In the genomic region with DNA sequence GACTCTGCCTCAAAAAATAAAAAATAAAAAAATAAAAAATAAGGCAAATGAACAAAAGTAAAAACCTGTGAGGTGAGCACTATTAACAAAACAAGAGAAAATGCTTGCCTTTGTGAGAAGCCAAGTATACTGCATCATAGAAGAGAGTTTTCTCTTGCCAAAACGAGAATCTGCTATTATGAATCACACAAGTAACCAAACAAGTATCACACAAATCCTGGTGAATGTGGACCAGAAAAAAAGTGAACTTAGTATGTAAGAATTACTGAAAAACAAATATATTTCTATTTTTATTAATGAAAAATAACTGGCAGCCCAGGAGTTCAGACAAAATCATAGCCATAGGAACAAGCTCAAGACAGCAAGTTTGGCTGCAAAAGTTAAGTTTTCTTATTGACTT, we compare ENCODE assay signal across 24 cellular contexts.
DNase-seq lines count a peak whose midpoint lies in the region; ATAC-seq and TF ChIP-seq lines count a peak whose summit lies in the region.
"Had no signal": no experiment of that assay in that cellular context is flagged by ENCODE, and none has a peak within 500 bp of the region (broad histone marks: within the 10 kb centered on the region; RNA-seq: fewer than 3 reads in every experiment).

No MANE protein-coding gene starts in this region.

- H3K36me3 ChIP-seq in ascending aorta: no peaks in the 10 kb centered on the region
- H3K36me3 ChIP-seq: ovary, vagina had no signal

- H3K4me1 ChIP-seq in ascending aorta: peaks cover 5 to 55% of the 10 kb centered on the region in 2 donors

- no peak for ATAC-seq in left colon
- ATAC-seq in GM21723 (IDR thresholded peaks at IDR 0.05; ENCODE audit: unreplicated experiment): no peak
- ATAC-seq: sciatic nerve, T-cell had no signal

- DNase-seq in ELR (ENCODE audit: low read depth) (peak; percentile 43), ascending aorta (ENCODE audit: low spot score in 2 of 2) (no peak), fibroblast of the aortic adventitia (ENCODE audit: low read depth) (peak; percentile 67), stromal cell of bone marrow (ENCODE audit: low read depth) (peak; percentile 44), NCI-H446 treated with DMSO at 0.1 percent for 48 hours (lab: John Stamatoyannopoulos, UW) (no peak), GF-D8 (lab: John Stamatoyannopoulos, UW) (no peak), left colon (no peak)
- DNase-seq: activated CD4-positive, alpha-beta T cell treated with anti-CD3 and anti-CD28 coated beads, Interleukin-2, amount 10 ng/mL, durations not matched to agents 24 days and 14 days; activated CD8-positive, alpha-beta memory T cell treated with anti-CD3 and anti-CD28 coated beads, Interleukin-2, amount 50 U/mL, for 48 hours; activated effector memory CD4-positive, alpha-beta T cell treated with Interleukin-2 at 50 U/mL for 16 hours; CD8-positive, alpha-beta memory T cell; effector CD8-positive, alpha-beta T cell; Karpas-422; NCI-H1105; NCI-H2107; NCI-H524 treated with DMSO at 0.1 percent for 48 hours; ovary; SHP77 treated with DMSO at 0.1 percent for 48 hours; stimulated activated CD4-positive, alpha-beta T cell treated with anti-CD3 and anti-CD28 coated beads, Interleukin-2, amount 100 ng/mL, for 24 hours; T-cell had no signal

- no peaks in the 10 kb centered on the region for H3K9me3 ChIP-seq in ascending aorta
- H3K9me3 ChIP-seq: ovary, vagina had no signal

- intact Hi-C loops in ascending aorta (cut with DNase I): loop anchor here (10.0 kb wide), 1 partner anchor 447 kb away; the partner anchor contains the start of gene GRIA2
- intact Hi-C loops in left colon (cut with DNase I, micrococcal nuclease): loop anchor here in 1 of 2 donors (10.0 kb wide), 1 partner anchor 167 kb away; no protein-coding TSS in a partner anchor

- H3K4me3 ChIP-seq in ascending aorta: no peak overlapping the region
- H3K4me3 ChIP-seq in fibroblast of the aortic adventitia (ENCODE audit: low read depth, low read length): no peak overlapping the region
- H3K4me3 ChIP-seq: lung, ovary, vagina had no signal

- no peak for TF ChIP-seq CTCF in ascending aorta (IDR thresholded peaks at IDR 0.05)
- TF ChIP-seq CTCF in fibroblast of the aortic adventitia (IDR thresholded peaks at IDR 0.05; ENCODE audit: insufficient read depth, low read length): no peak

- H3K27me3 ChIP-seq in ascending aorta: no peaks in the 10 kb centered on the region
- H3K27me3 ChIP-seq: ovary, vagina had no signal

- H3K27ac ChIP-seq in ascending aorta: peak overlapping the region; percentile 49 to 64
- H3K27ac ChIP-seq: ovary, vagina had no signal

Comparison
In these comparisons a context has a peak if more than half of its experiments do, and no peak if none do; other contexts are left out.
1. DNase-seq: peak in ELR (single experiment), fibroblast of the aortic adventitia (single experiment) and stromal cell of bone marrow (single experiment); none in ascending aorta (0 of 2), NCI-H446 treated with DMSO at 0.1 percent for 48 hours (single experiment), GF-D8 (single experiment) and left colon (0 of 2).